In the genomic region with DNA sequence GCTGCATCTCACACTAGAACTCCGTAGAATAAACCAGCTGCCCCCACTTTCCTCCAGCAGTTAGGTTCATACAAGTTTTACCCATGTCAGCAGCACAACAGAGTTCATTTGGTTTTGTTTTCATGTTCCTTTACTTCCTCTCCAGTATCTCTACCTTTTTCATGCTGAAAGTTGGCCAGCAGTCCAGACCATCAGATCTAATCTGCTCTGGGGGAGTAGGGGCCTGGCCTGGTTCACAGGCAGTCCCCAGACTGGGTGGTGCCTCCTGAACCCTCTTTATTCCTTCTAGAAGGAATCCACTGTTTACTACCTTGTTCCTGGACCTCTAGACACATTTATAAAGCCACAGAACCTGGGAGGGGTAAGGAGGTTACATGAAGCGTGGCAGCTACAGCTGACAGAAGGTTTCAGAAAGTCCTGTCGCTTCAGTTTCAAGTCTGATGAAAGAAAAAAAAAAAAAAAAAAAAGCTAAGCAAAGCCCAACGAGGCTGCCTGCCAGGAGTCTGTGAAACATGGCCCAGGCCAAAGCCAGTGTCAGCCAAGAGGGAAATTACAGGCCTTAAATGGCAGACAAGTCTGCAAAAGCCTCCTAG, we compare ENCODE assay signal across 1 cellular context.
TF ChIP-seq lines count a peak whose summit lies in the region.

No MANE protein-coding gene starts in this region.

TF ChIP-seq in GM12878, 131 proteins besides CTCF, POLR2A, EP300 and RAD21 (continued from another document):
- TF ChIP-seq, protein P1, sequence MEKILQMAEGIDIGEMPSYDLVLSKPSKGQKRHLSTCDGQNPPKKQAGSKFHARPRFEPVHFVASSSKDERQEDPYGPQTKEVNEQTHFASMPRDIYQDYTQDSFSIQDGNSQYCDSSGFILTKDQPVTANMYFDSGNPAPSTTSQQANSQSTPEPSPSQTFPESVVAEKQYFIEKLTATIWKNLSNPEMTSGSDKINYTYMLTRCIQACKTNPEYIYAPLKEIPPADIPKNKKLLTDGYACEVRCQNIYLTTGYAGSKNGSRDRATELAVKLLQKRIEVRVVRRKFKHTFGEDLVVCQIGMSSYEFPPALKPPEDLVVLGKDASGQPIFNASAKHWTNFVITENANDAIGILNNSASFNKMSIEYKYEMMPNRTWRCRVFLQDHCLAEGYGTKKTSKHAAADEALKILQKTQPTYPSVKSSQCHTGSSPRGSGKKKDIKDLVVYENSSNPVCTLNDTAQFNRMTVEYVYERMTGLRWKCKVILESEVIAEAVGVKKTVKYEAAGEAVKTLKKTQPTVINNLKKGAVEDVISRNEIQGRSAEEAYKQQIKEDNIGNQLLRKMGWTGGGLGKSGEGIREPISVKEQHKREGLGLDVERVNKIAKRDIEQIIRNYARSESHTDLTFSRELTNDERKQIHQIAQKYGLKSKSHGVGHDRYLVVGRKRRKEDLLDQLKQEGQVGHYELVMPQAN (conservative IDR thresholded peaks at IDR 0.05) = peak; percentile 35; the same call in 1 of the 2 replicates
- TF ChIP-seq MTA2 (IDR thresholded peaks at IDR 0.05; ENCODE audit: low read depth) (peak; percentile 63; the same call in 1 of the 2 replicates), PML (IDR thresholded peaks at IDR 0.05; ENCODE audit: low read length) (peak; percentile 63), ZBED1 (IDR thresholded peaks at IDR 0.05; ENCODE audit: borderline replicate concordance) (0 out of 2 replicates have a peak, but pooled peaks have one; percentile 14), HDAC2 (IDR thresholded peaks at IDR 0.05) (0 out of 2 replicates have a peak, but pooled peaks have one; percentile 39), ETV6 (conservative IDR thresholded peaks at IDR 0.05 in 1 of 2, IDR thresholded peaks at IDR 0.05 in 1 of 2; ENCODE audit: borderline replicate concordance in 1 of 2, low read depth in 1 of 2) (no peak; a peak in 1 of 4 replicates), MEF2A (IDR thresholded peaks at IDR 0.05; ENCODE audit: insufficient read depth, low read depth, low read length) (peak; percentile 44; the same call in 1 of the 2 replicates), MYC (IDR thresholded peaks at IDR 0.05; ENCODE audit: insufficient read depth, insufficient read length, insufficient replicate concordance, low read length, severe bottlenecking) (no peak), MEF2B (IDR thresholded peaks at IDR 0.05; ENCODE audit: partially characterized antibody, poor library complexity, severe bottlenecking) (peak; percentile 15), RBBP5 (conservative IDR thresholded peaks at IDR 0.05) (peak; percentile 94), SRF (IDR thresholded peaks at IDR 0.05; ENCODE audit: low read depth in 2 of 2, low read length in 2 of 2) (0 out of 4 replicates have a peak, but pooled peaks of 1 of the 2 experiments have one; percentile 9), RUNX3 (IDR thresholded peaks at IDR 0.05; ENCODE audit: low read length) (peak; percentile 87), STAT1 (conservative IDR thresholded peaks at IDR 0.05) (no peak), ZNF384 (IDR thresholded peaks at IDR 0.05; ENCODE audit: borderline replicate concordance, low read depth, low read length) (peak; percentile 99), CHD1 (IDR thresholded peaks at IDR 0.05; ENCODE audit: low read depth, low read length) (no peak), TCF12 (IDR thresholded peaks at IDR 0.05; ENCODE audit: low read depth, low read length) (0 out of 2 replicates have a peak, but pooled peaks have one; percentile 34), PAX5 (IDR thresholded peaks at IDR 0.05; ENCODE audit: borderline replicate concordance, low read depth, low read length) (peak; percentile 85; the same call in 1 of the 2 replicates), MAX (IDR thresholded peaks at IDR 0.05; ENCODE audit: low read depth, low read length) (no peak)
- TF ChIP-seq, protein P2, sequence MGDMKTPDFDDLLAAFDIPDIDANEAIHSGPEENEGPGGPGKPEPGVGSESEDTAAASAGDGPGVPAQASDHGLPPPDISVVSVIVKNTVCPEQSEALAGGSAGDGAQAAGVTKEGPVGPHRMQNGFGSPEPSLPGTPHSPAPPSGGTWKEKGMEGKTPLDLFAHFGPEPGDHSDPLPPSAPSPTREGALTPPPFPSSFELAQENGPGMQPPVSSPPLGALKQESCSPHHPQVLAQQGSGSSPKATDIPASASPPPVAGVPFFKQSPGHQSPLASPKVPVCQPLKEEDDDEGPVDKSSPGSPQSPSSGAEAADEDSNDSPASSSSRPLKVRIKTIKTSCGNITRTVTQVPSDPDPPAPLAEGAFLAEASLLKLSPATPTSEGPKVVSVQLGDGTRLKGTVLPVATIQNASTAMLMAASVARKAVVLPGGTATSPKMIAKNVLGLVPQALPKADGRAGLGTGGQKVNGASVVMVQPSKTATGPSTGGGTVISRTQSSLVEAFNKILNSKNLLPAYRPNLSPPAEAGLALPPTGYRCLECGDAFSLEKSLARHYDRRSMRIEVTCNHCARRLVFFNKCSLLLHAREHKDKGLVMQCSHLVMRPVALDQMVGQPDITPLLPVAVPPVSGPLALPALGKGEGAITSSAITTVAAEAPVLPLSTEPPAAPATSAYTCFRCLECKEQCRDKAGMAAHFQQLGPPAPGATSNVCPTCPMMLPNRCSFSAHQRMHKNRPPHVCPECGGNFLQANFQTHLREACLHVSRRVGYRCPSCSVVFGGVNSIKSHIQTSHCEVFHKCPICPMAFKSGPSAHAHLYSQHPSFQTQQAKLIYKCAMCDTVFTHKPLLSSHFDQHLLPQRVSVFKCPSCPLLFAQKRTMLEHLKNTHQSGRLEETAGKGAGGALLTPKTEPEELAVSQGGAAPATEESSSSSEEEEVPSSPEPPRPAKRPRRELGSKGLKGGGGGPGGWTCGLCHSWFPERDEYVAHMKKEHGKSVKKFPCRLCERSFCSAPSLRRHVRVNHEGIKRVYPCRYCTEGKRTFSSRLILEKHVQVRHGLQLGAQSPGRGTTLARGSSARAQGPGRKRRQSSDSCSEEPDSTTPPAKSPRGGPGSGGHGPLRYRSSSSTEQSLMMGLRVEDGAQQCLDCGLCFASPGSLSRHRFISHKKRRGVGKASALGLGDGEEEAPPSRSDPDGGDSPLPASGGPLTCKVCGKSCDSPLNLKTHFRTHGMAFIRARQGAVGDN (IDR thresholded peaks at IDR 0.05) = peak; percentile 46; the same call in 1 of the 2 replicates
- TF ChIP-seq, protein P3, sequence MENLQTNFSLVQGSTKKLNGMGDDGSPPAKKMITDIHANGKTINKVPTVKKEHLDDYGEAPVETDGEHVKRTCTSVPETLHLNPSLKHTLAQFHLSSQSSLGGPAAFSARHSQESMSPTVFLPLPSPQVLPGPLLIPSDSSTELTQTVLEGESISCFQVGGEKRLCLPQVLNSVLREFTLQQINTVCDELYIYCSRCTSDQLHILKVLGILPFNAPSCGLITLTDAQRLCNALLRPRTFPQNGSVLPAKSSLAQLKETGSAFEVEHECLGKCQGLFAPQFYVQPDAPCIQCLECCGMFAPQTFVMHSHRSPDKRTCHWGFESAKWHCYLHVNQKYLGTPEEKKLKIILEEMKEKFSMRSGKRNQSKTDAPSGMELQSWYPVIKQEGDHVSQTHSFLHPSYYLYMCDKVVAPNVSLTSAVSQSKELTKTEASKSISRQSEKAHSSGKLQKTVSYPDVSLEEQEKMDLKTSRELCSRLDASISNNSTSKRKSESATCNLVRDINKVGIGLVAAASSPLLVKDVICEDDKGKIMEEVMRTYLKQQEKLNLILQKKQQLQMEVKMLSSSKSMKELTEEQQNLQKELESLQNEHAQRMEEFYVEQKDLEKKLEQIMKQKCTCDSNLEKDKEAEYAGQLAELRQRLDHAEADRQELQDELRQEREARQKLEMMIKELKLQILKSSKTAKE (IDR thresholded peaks at IDR 0.05; ENCODE audit: low read depth, poor library complexity, severe bottlenecking) = peak; percentile 83
- TF ChIP-seq, protein P4, sequence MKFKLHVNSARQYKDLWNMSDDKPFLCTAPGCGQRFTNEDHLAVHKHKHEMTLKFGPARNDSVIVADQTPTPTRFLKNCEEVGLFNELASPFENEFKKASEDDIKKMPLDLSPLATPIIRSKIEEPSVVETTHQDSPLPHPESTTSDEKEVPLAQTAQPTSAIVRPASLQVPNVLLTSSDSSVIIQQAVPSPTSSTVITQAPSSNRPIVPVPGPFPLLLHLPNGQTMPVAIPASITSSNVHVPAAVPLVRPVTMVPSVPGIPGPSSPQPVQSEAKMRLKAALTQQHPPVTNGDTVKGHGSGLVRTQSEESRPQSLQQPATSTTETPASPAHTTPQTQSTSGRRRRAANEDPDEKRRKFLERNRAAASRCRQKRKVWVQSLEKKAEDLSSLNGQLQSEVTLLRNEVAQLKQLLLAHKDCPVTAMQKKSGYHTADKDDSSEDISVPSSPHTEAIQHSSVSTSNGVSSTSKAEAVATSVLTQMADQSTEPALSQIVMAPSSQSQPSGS (IDR thresholded peaks at IDR 0.05; ENCODE audit: low read length) = 0 out of 2 replicates have a peak, but pooled peaks have one; percentile 47
- TF ChIP-seq, protein P5, sequence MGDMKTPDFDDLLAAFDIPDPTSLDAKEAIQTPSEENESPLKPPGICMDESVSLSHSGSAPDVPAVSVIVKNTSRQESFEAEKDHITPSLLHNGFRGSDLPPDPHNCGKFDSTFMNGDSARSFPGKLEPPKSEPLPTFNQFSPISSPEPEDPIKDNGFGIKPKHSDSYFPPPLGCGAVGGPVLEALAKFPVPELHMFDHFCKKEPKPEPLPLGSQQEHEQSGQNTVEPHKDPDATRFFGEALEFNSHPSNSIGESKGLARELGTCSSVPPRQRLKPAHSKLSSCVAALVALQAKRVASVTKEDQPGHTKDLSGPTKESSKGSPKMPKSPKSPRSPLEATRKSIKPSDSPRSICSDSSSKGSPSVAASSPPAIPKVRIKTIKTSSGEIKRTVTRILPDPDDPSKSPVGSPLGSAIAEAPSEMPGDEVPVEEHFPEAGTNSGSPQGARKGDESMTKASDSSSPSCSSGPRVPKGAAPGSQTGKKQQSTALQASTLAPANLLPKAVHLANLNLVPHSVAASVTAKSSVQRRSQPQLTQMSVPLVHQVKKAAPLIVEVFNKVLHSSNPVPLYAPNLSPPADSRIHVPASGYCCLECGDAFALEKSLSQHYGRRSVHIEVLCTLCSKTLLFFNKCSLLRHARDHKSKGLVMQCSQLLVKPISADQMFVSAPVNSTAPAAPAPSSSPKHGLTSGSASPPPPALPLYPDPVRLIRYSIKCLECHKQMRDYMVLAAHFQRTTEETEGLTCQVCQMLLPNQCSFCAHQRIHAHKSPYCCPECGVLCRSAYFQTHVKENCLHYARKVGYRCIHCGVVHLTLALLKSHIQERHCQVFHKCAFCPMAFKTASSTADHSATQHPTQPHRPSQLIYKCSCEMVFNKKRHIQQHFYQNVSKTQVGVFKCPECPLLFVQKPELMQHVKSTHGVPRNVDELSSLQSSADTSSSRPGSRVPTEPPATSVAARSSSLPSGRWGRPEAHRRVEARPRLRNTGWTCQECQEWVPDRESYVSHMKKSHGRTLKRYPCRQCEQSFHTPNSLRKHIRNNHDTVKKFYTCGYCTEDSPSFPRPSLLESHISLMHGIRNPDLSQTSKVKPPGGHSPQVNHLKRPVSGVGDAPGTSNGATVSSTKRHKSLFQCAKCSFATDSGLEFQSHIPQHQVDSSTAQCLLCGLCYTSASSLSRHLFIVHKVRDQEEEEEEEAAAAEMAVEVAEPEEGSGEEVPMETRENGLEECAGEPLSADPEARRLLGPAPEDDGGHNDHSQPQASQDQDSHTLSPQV (IDR thresholded peaks at IDR 0.05) = no peak
TF ChIP-seq in GM12878: peak in this region for 45.
